In genomic region chr11:19241260-19242183, GRCh38 we compare ENCODE assay signal across 1 cellular context.
TF ChIP-seq lines count a peak whose summit lies in the region.

No MANE protein-coding gene starts in this region.

TF ChIP-seq in GM23338, 12 proteins besides CTCF, POLR2A, EP300 and RAD21 (continued from another document):
- TF ChIP-seq ZNF462 (CRISPR knock-in tag; IDR thresholded peaks at IDR 0.05): no peak
- no peak for TF ChIP-seq STAT1 (IDR thresholded peaks at IDR 0.05; ENCODE audit: unreplicated experiment)
- no peak for TF ChIP-seq POLR2AphosphoS5 (IDR thresholded peaks at IDR 0.05; ENCODE audit: low read depth)
- TF ChIP-seq ETS1 (IDR thresholded peaks at IDR 0.05): no peak
- no peak for TF ChIP-seq NANOG (IDR thresholded peaks at IDR 0.05; ENCODE audit: borderline replicate concordance)
- TF ChIP-seq ZNF114 (CRISPR knock-in tag; IDR thresholded peaks at IDR 0.05): no peak
- TF ChIP-seq EZH2phosphoT487 (IDR thresholded peaks at IDR 0.05; ENCODE audit: unreplicated experiment): no peak
- no peak for TF ChIP-seq CREB1 (CRISPR knock-in tag; IDR thresholded peaks at IDR 0.05; ENCODE audit: low read depth)
- TF ChIP-seq EZH2 (IDR thresholded peaks at IDR 0.05; ENCODE audit: low read depth, unreplicated experiment): no peak
